In the genomic region with DNA sequence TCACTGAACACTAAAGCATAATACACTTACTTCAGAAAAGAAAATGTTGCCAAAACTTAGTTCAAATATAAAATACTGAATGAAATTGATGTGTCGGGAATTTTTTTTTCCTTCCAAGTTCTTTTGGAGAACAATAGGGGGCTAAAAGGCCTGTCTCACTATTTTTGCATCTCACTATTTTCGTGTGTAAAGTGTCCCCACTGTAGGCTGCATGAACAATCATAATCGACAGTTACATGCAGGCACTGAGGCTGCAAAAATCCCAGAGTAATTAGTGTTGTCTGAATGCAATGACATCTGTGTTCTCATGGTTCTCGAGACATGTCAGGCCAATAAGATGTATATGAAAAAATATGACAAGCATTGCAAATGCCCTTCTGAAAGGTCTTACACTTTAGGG, we compare ENCODE assay signal across 2 cellular contexts.
TF ChIP-seq lines count a peak whose summit lies in the region.

No MANE protein-coding gene starts in this region.

TF ChIP-seq in IMR-90, 13 proteins besides CTCF, POLR2A, EP300 and RAD21:
- TF ChIP-seq CEBPB (IDR thresholded peaks at IDR 0.05; ENCODE audit: low read depth, low read length) (no peak), MAFK (IDR thresholded peaks at IDR 0.05; ENCODE audit: low read depth, low read length) (0 out of 2 replicates have a peak, but pooled peaks have one; percentile 45)

TF ChIP-seq in K562, 482 proteins besides CTCF, POLR2A, EP300 and RAD21:
- no peak for TF ChIP-seq KDM4B (IDR thresholded peaks at IDR 0.05; ENCODE audit: borderline replicate concordance in 2 of 2, low read depth in 1 of 2)
- TF ChIP-seq ZNF561 (CRISPR knock-in tag; conservative IDR thresholded peaks at IDR 0.05), result no peak
- no peak for TF ChIP-seq ZSCAN29 (IDR thresholded peaks at IDR 0.05)
- TF ChIP-seq, protein P1, sequence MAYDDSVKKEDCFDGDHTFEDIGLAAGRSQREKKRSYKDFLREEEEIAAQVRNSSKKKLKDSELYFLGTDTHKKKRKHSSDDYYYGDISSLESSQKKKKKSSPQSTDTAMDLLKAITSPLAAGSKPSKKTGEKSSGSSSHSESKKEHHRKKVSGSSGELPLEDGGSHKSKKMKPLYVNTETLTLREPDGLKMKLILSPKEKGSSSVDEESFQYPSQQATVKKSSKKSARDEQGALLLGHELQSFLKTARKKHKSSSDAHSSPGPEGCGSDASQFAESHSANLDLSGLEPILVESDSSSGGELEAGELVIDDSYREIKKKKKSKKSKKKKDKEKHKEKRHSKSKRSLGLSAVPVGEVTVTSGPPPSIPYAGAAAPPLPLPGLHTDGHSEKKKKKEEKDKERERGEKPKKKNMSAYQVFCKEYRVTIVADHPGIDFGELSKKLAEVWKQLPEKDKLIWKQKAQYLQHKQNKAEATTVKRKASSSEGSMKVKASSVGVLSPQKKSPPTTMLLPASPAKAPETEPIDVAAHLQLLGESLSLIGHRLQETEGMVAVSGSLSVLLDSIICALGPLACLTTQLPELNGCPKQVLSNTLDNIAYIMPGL (CRISPR knock-in tag; IDR thresholded peaks at IDR 0.05), result no peak
- no peak for TF ChIP-seq TSHZ1 (CRISPR knock-in tag; IDR thresholded peaks at IDR 0.05)
- TF ChIP-seq ID3 (CRISPR knock-in tag; IDR thresholded peaks at IDR 0.05), result no peak
- TF ChIP-seq ID3 (tag; IDR thresholded peaks at IDR 0.05), result no peak
- no peak for TF ChIP-seq ETS2 (tag; IDR thresholded peaks at IDR 0.05; ENCODE audit: borderline replicate concordance, poor library complexity, severe bottlenecking)
- TF ChIP-seq ZNF3 (CRISPR knock-in tag; IDR thresholded peaks at IDR 0.05), result no peak
- no peak for TF ChIP-seq ZNF75A (CRISPR knock-in tag; IDR thresholded peaks at IDR 0.05)
- TF ChIP-seq SIX5 (IDR thresholded peaks at IDR 0.05; ENCODE audit: borderline replicate concordance in 1 of 2, insufficient read depth in 1 of 2, low read depth in 1 of 2, low read length in 2 of 2), result no peak
- no peak for TF ChIP-seq THAP7 (CRISPR knock-in tag; IDR thresholded peaks at IDR 0.05)
